35 cellular contexts compared by ENCODE assay signal in the genomic region with DNA sequence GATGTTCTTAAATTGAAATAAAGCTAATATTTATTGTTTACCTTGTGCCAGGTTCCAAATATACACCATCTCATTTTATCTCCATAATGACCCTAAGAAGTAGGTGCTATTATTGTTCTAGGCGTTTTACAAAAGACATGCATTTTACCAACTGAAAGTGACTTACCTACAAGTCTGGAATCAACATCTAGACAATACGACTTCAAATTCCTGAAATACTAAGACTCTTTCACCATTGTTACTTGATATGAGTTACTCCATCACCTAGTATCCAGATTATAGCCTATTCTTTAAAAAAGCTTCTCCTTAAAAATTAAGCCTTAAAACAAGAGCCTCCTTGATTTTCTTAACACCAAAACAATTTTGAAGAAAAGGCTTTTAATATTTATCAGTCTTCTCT. TPM values are rescaled to one million over a fixed set of nuclear protein-coding genes. Genes with fewer than 3 reads are reported as not detected.
"Had no signal": no experiment of that assay in that cellular context is flagged by ENCODE, and none has a peak within 500 bp of the region (broad histone marks: within the 10 kb centered on the region; RNA-seq: fewer than 3 reads in every experiment).

No MANE protein-coding gene starts in this region.

- H3K9me3 Mint-ChIP-seq: activated B cell treated with CpG ODN at 0.5 μM for 24 hours; activated T-cell treated with anti-CD3 and anti-CD28 coated beads, Interleukin-2, amount 50 U/mL, for 72 hours; activated T-helper 17 cell treated with anti-CD3 and anti-CD28 coated beads, Interleukin-2, amount 50 U/mL, for 72 hours; central memory CD8-positive, alpha-beta T cell; T-helper 1 cell treated with Interleukin-12 subunit alpha and Interleukin-12 subunit beta and Interleukin-4 antibody, amounts not matched to agents 30 μg/mL and 1 μg/mL, for 36 hours had no signal

- H3K9ac ChIP-seq: SK-N-SH had no signal

- H3K4me3 ChIP-seq: cardiac muscle cell, SJSA1 had no signal

- H3K27me3 Mint-ChIP-seq: activated B cell treated with CpG ODN at 0.5 μM for 24 hours; activated CD8-positive, alpha-beta T cell treated with anti-CD3 and anti-CD28 coated beads for 36 hours; activated naive CD8-positive, alpha-beta T cell treated with anti-CD3 and anti-CD28 coated beads for 36 hours; activated T-helper 17 cell treated with anti-CD3 and anti-CD28 coated beads, Interleukin-2, amount 50 U/mL, for 72 hours; central memory CD8-positive, alpha-beta T cell had no signal

- H3K4me1 ChIP-seq: SJSA1 had no signal

- DNase-seq: activated B cell treated with CpG ODN at 0.5 μM for 24 hours; activated CD4-positive, alpha-beta T cell treated with anti-CD3 and anti-CD28 coated beads for 48 hours; activated CD4-positive, alpha-beta T cell treated with anti-CD3 and anti-CD28 coated beads, Interleukin-2, amount 50 U/mL, for 4 hours; activated CD4-positive, CD25-positive, alpha-beta regulatory T cell treated with anti-CD3 and anti-CD28 coated beads, Interleukin-2, amount 50 U/mL, for 72 hours; activated CD8-positive, alpha-beta T cell treated with anti-CD3 and anti-CD28 coated beads for 36 hours; activated effector memory CD4-positive, alpha-beta T cell treated with anti-CD3 and anti-CD28 coated beads, Interleukin-2, amount 50 U/mL, for 16 hours; activated naive CD4-positive, alpha-beta T cell; activated naive CD4-positive, alpha-beta T cell treated with anti-CD3 and anti-CD28 coated beads, Interleukin-2, amount 50 U/mL, for 16 hours; activated naive CD8-positive, alpha-beta T cell treated with anti-CD3 and anti-CD28 coated beads for 36 hours; activated T-cell treated with anti-CD3 and anti-CD28 coated beads, Interleukin-2, amount 50 U/mL, for 1 hour; activated T-cell treated with anti-CD3 and anti-CD28 coated beads, Interleukin-2, amount 50 U/mL, for 72 hours; amniotic stem cell; aorta; Karpas-422; NCI-H1105; NCI-H1417 treated with DMSO at 0.1 percent for 48 hours; NCI-H187 treated with DMSO at 0.1 percent for 48 hours; NCI-H2081; NCI-H2171 treated with DMSO at 0.1 percent for 48 hours; NCI-H2227 treated with DMSO at 0.1 percent for 48 hours; NCI-H446 treated with DMSO at 0.1 percent for 48 hours; NCI-H524; NCI-H69; SHP77 treated with DMSO at 0.1 percent for 48 hours; SK-N-SH had no signal

- H3K27me3 ChIP-seq: cardiac muscle cell, SJSA1 had no signal

- H3K36me3 ChIP-seq: cardiac muscle cell, SJSA1 had no signal

- ATAC-seq: activated CD8-positive, alpha-beta T cell treated with anti-CD3 and anti-CD28 coated beads for 36 hours; activated T-cell treated with anti-CD3 and anti-CD28 coated beads, Interleukin-2, amount 50 U/mL, for 72 hours; activated T-helper 17 cell treated with anti-CD3 and anti-CD28 coated beads, Interleukin-2, amount 50 U/mL, for 72 hours; Panc1 had no signal

- H3K4me1 Mint-ChIP-seq: activated T-helper 17 cell treated with anti-CD3 and anti-CD28 coated beads, Interleukin-2, amount 50 U/mL, for 72 hours had no signal

- H3K27ac ChIP-seq: cardiac muscle cell, SJSA1 had no signal

- H3K4me3 Mint-ChIP-seq: activated B cell treated with CpG ODN at 0.5 μM for 24 hours; activated CD8-positive, alpha-beta T cell treated with anti-CD3 and anti-CD28 coated beads for 36 hours; activated naive CD8-positive, alpha-beta T cell treated with anti-CD3 and anti-CD28 coated beads for 36 hours; activated T-cell treated with anti-CD3 and anti-CD28 coated beads, Interleukin-2, amount 50 U/mL, for 72 hours; activated T-helper 17 cell treated with anti-CD3 and anti-CD28 coated beads, Interleukin-2, amount 50 U/mL, for 72 hours; central memory CD8-positive, alpha-beta T cell; T-helper 1 cell treated with Interleukin-12 subunit alpha and Interleukin-12 subunit beta and Interleukin-4 antibody, amounts not matched to agents 30 μg/mL and 1 μg/mL, for 36 hours; T-helper 2 cell treated with Interferon-gamma antibody and Interleukin-4, amounts not matched to agents 5 μg/mL and 100 μg/mL, for 36 hours had no signal

- H3K9me3 ChIP-seq: SJSA1, SK-N-SH had no signal

- H3K27ac Mint-ChIP-seq: activated B cell treated with CpG ODN at 0.5 μM for 24 hours; activated CD8-positive, alpha-beta T cell treated with anti-CD3 and anti-CD28 coated beads for 36 hours; activated naive CD8-positive, alpha-beta T cell treated with anti-CD3 and anti-CD28 coated beads for 36 hours; activated T-cell treated with anti-CD3 and anti-CD28 coated beads, Interleukin-2, amount 50 U/mL, for 72 hours; activated T-helper 17 cell treated with anti-CD3 and anti-CD28 coated beads, Interleukin-2, amount 50 U/mL, for 72 hours; T-helper 1 cell treated with Interleukin-12 subunit alpha and Interleukin-12 subunit beta and Interleukin-4 antibody, amounts not matched to agents 30 μg/mL and 1 μg/mL, for 36 hours; T-helper 2 cell treated with Interferon-gamma antibody and Interleukin-4, amounts not matched to agents 5 μg/mL and 100 μg/mL, for 36 hours had no signal

- FAIRE-seq: TTC549 had no signal

RNA-seq across cellular contexts. Expression of a gene that starts 13.3 kb away (rescaled TPM):
- total RNA-seq: MCF 10A had no signal

RNA-seq across cellular contexts. Expression of a gene that starts 59.6 kb away (rescaled TPM):
- total RNA-seq: activated B cell treated with CpG ODN at 0.5 μM for 24 hours; activated T-helper 17 cell treated with anti-CD3 and anti-CD28 coated beads, Interleukin-2, amount 50 U/mL, for 72 hours; aorta; cardiac muscle cell; MCF 10A; RPMI7951; SJSA1 had no signal
- polyA plus RNA-seq: aorta, cardiac muscle cell, SK-N-SH had no signal
